In the genomic region with DNA sequence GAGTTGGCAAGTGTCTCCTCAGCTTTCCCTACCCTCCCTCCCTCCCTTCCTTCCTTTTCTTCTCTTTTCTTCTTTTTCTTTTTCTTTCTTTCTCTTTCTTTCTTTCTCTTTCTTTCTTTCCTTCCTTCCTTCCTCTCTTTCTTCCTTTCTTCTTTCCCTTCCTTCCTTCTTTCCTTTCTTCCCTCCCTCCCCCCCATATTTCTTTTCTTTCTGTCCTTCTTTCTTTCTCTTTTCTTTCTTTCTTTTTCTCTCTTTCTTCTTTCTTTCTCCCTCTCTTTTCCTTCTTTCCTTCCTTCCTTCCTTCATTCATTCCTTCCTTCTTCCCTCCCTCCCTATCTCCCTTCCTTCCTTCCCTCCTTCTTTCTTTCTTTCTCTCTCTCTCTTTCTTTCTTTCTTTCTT, we compare ENCODE assay signal across 26 cellular contexts. TPM values are rescaled to one million over a fixed set of nuclear protein-coding genes. Genes with fewer than 3 reads are reported as not detected.
DNase-seq lines count a peak whose midpoint lies in the region; ATAC-seq, FAIRE-seq and TF ChIP-seq lines count a peak whose summit lies in the region.
"Had no signal": no experiment of that assay in that cellular context is flagged by ENCODE, and none has a peak within 500 bp of the region (broad histone marks: within the 10 kb centered on the region; RNA-seq: fewer than 3 reads in every experiment).

No MANE protein-coding gene starts in this region.

- H3K4me3 Mint-ChIP-seq in stimulated activated naive CD8-positive, alpha-beta T cell treated with anti-CD3 and anti-CD28 coated beads, Interleukin-15, Interleukin-2, amounts not matched to agents 100 ng/mL and 50 ng/mL, for 24 hours: no peak overlapping the region
- no peak overlapping the region for H3K4me3 Mint-ChIP-seq in stimulated activated naive CD8-positive, alpha-beta T cell treated with anti-CD3 and anti-CD28 coated beads, Interleukin-15, amount 100 ng/mL, for 72 hours
- H3K4me3 Mint-ChIP-seq in central memory CD8-positive, alpha-beta T cell: no peak overlapping the region
- no peak overlapping the region for H3K4me3 Mint-ChIP-seq in stimulated activated effector memory CD8-positive, alpha-beta T cell treated with anti-CD3 and anti-CD28 coated beads, Interleukin-12 subunit alpha, Interleukin-12 subunit beta, amount 100 ng/mL, for 72 hours
- H3K4me3 Mint-ChIP-seq: CD4-positive, alpha-beta T cell; CD8-positive, alpha-beta T cell had no signal

- H3K27me3 Mint-ChIP-seq in stimulated activated naive CD8-positive, alpha-beta T cell treated with anti-CD3 and anti-CD28 coated beads, Interleukin-15, Interleukin-2, amounts not matched to agents 100 ng/mL and 50 ng/mL, for 24 hours: no peaks in the 10 kb centered on the region
- no peaks in the 10 kb centered on the region for H3K27me3 Mint-ChIP-seq in stimulated activated naive CD8-positive, alpha-beta T cell treated with anti-CD3 and anti-CD28 coated beads, Interleukin-15, amount 100 ng/mL, for 72 hours
- H3K27me3 Mint-ChIP-seq in central memory CD8-positive, alpha-beta T cell: no peaks in the 10 kb centered on the region
- H3K27me3 Mint-ChIP-seq: CD4-positive, alpha-beta T cell had no signal

- no peak overlapping the region for H3K9ac ChIP-seq in kidney (ENCODE audit: low read length in 2 of 2)
- H3K9ac ChIP-seq: BLaER1 treated with 17β-estradiol and CSF1 and Interleukin-3, amounts not matched to agents 10 nM and 100 nM had no signal

- ATAC-seq in stimulated activated naive CD8-positive, alpha-beta T cell treated with anti-CD3 and anti-CD28 coated beads, Interleukin-15, amount 100 ng/mL, for 72 hours: no peak
- no peak for ATAC-seq in central memory CD8-positive, alpha-beta T cell (replicated peaks; ENCODE audit: extremely low read depth, poor library complexity, severe bottlenecking)
- no peak for ATAC-seq in stimulated activated effector memory CD8-positive, alpha-beta T cell treated with anti-CD3 and anti-CD28 coated beads, Interleukin-12 subunit alpha, Interleukin-12 subunit beta, amount 100 ng/mL, for 72 hours
- ATAC-seq in GM21367 (IDR thresholded peaks at IDR 0.05; ENCODE audit: unreplicated experiment): no peak
- ATAC-seq in mucosa of descending colon: no peak
- ATAC-seq: CD8-positive, alpha-beta T cell had no signal

- H3K4me3 ChIP-seq in HEK293 (ENCODE audit: low read depth, low read length): no peak overlapping the region
- no peak overlapping the region for H3K4me3 ChIP-seq in mucosa of descending colon
- no peak overlapping the region for H3K4me3 ChIP-seq in kidney (ENCODE audit: low read length in 2 of 2)
- H3K4me3 ChIP-seq: BLaER1 treated with 17β-estradiol and CSF1 and Interleukin-3, amounts not matched to agents 10 nM and 100 nM had no signal

- no peak overlapping the region for H3K27ac ChIP-seq in HEK293 (ENCODE audit: extremely low read depth, low read depth, low read length)
- H3K27ac ChIP-seq in kidney (ENCODE audit: low read depth in 2 of 2, low read length in 2 of 2): no peak overlapping the region
- H3K27ac ChIP-seq: BLaER1 treated with 17β-estradiol and CSF1 and Interleukin-3, amounts not matched to agents 10 nM and 100 nM; C4-2B had no signal

- intact Hi-C loops in mucosa of descending colon (cut with DNase I, micrococcal nuclease): no loop called here
- intact Hi-C loops in kidney (cut with DNase I): no loop called here

- DNase-seq in stimulated activated naive CD8-positive, alpha-beta T cell treated with anti-CD3 and anti-CD28 coated beads, Interleukin-15, amount 100 ng/mL, for 72 hours: no peak
- no peak for DNase-seq in central memory CD8-positive, alpha-beta T cell (ENCODE audit: low spot score in 2 of 2)
- DNase-seq in stimulated activated effector memory CD8-positive, alpha-beta T cell treated with anti-CD3 and anti-CD28 coated beads, Interleukin-12 subunit alpha, Interleukin-12 subunit beta, amount 100 ng/mL, for 72 hours (ENCODE audit: low spot score in 2 of 2): no peak
- DNase-seq in mucosa of descending colon: no peak
- no peak for DNase-seq in kidney
- DNase-seq: 8988T; ACHN; Caco-2; Calu3; CD4-positive, alpha-beta T cell; CD8-positive, alpha-beta T cell; DMS79 treated with DMSO at 0.1 percent for 48 hours; GF-D8 had no signal

- peaks cover 12% of the 10 kb centered on the region for H3K9me3 Mint-ChIP-seq in stimulated activated naive CD8-positive, alpha-beta T cell treated with anti-CD3 and anti-CD28 coated beads, Interleukin-15, Interleukin-2, amounts not matched to agents 100 ng/mL and 50 ng/mL, for 24 hours
- peaks cover 14 to 19% of the 10 kb centered on the region in 2 donors for H3K9me3 Mint-ChIP-seq in stimulated activated naive CD8-positive, alpha-beta T cell treated with anti-CD3 and anti-CD28 coated beads, Interleukin-15, amount 100 ng/mL, for 72 hours
- peaks cover 12% of the 10 kb centered on the region for H3K9me3 Mint-ChIP-seq in central memory CD8-positive, alpha-beta T cell
- H3K9me3 Mint-ChIP-seq in stimulated activated effector memory CD8-positive, alpha-beta T cell treated with anti-CD3 and anti-CD28 coated beads, Interleukin-12 subunit alpha, Interleukin-12 subunit beta, amount 100 ng/mL, for 72 hours: peaks cover 10% of the 10 kb centered on the region

- no peak for FAIRE-seq in kidney (lab: Jason Lieb, UNC)
- FAIRE-seq: A204.1, D721Med, G401.6, GM12891, GM19239 had no signal

- peak overlapping the region; percentile 9 for H3K27ac Mint-ChIP-seq in stimulated activated naive CD8-positive, alpha-beta T cell treated with anti-CD3 and anti-CD28 coated beads, Interleukin-15, Interleukin-2, amounts not matched to agents 100 ng/mL and 50 ng/mL, for 24 hours
- no peak overlapping the region for H3K27ac Mint-ChIP-seq in stimulated activated naive CD8-positive, alpha-beta T cell treated with anti-CD3 and anti-CD28 coated beads, Interleukin-15, amount 100 ng/mL, for 72 hours
- peak overlapping the region; percentile 68 for H3K27ac Mint-ChIP-seq in central memory CD8-positive, alpha-beta T cell (ENCODE audit: low read depth)
- H3K27ac Mint-ChIP-seq in stimulated activated effector memory CD8-positive, alpha-beta T cell treated with anti-CD3 and anti-CD28 coated beads, Interleukin-12 subunit alpha, Interleukin-12 subunit beta, amount 100 ng/mL, for 72 hours: peak overlapping the region; percentile 21
- H3K27ac Mint-ChIP-seq: CD4-positive, alpha-beta T cell; CD8-positive, alpha-beta T cell had no signal

- CTCF ChIA-PET in HEK293 (lab: Yijun Ruan, JAX): interaction anchor here (0.7 to 1.3 kb wide), 2 partner anchors 10 to 1111 kb away, joined by 4 read pairs; no protein-coding TSS in a partner anchor

- H3K9me3 ChIP-seq in HEK293 (ENCODE audit: control insufficient read depth, insufficient read depth, low read depth, low read length) (no peaks in the 10 kb centered on the region), mucosa of descending colon (peaks cover 11% of the 10 kb centered on the region), kidney (ENCODE audit: control insufficient read depth in 1 of 2, low read length in 2 of 2) (peaks cover 0 to 3% of the 10 kb centered on the region in 2 donors)
- H3K9me3 ChIP-seq: Caco-2 had no signal

- H3K4me1 ChIP-seq in HEK293 (ENCODE audit: control insufficient read depth, insufficient read depth, low read length): no peaks in the 10 kb centered on the region
- H3K4me1 ChIP-seq in mucosa of descending colon (ENCODE audit: low read depth): peaks cover 3% of the 10 kb centered on the region
- no peaks in the 10 kb centered on the region for H3K4me1 ChIP-seq in kidney (ENCODE audit: control insufficient read depth in 1 of 2, insufficient read depth in 1 of 2, low read depth in 1 of 2, low read length in 2 of 2)
- H3K4me1 ChIP-seq: Caco-2 had no signal

- no peaks in the 10 kb centered on the region for H3K4me1 Mint-ChIP-seq in stimulated activated naive CD8-positive, alpha-beta T cell treated with anti-CD3 and anti-CD28 coated beads, Interleukin-15, Interleukin-2, amounts not matched to agents 100 ng/mL and 50 ng/mL, for 24 hours (ENCODE audit: low read depth)
- peaks cover 7% of the 10 kb centered on the region for H3K4me1 Mint-ChIP-seq in stimulated activated naive CD8-positive, alpha-beta T cell treated with anti-CD3 and anti-CD28 coated beads, Interleukin-15, amount 100 ng/mL, for 72 hours
- H3K4me1 Mint-ChIP-seq in central memory CD8-positive, alpha-beta T cell: peaks cover 7% of the 10 kb centered on the region
- no peaks in the 10 kb centered on the region for H3K4me1 Mint-ChIP-seq in stimulated activated effector memory CD8-positive, alpha-beta T cell treated with anti-CD3 and anti-CD28 coated beads, Interleukin-12 subunit alpha, Interleukin-12 subunit beta, amount 100 ng/mL, for 72 hours

- TF ChIP-seq CTCF in HEK293 (tag by site-specific recombination; IDR thresholded peaks at IDR 0.05) (no peak), mucosa of descending colon (IDR thresholded peaks at IDR 0.05) (no peak), kidney (IDR thresholded peaks at IDR 0.05; ENCODE audit: borderline replicate concordance, extremely low read depth, insufficient read depth) (no peak)

- peaks cover 9% of the 10 kb centered on the region for H3K36me3 Mint-ChIP-seq in stimulated activated naive CD8-positive, alpha-beta T cell treated with anti-CD3 and anti-CD28 coated beads, Interleukin-15, Interleukin-2, amounts not matched to agents 100 ng/mL and 50 ng/mL, for 24 hours (ENCODE audit: low read depth)
- H3K36me3 Mint-ChIP-seq in central memory CD8-positive, alpha-beta T cell (ENCODE audit: insufficient read depth): peaks cover 8% of the 10 kb centered on the region
- H3K36me3 Mint-ChIP-seq in stimulated activated effector memory CD8-positive, alpha-beta T cell treated with anti-CD3 and anti-CD28 coated beads, Interleukin-12 subunit alpha, Interleukin-12 subunit beta, amount 100 ng/mL, for 72 hours: peaks cover 4% of the 10 kb centered on the region

- POLR2A ChIA-PET in HEK293 (lab: Yijun Ruan, JAX): no interaction called here

- H3K36me3 ChIP-seq in HEK293 (ENCODE audit: control insufficient read depth in 2 of 2, insufficient read depth in 1 of 2, low read length in 2 of 2): no peaks in the 10 kb centered on the region
- H3K36me3 ChIP-seq in mucosa of descending colon (ENCODE audit: low read depth): no peaks in the 10 kb centered on the region
- H3K36me3 ChIP-seq in kidney (ENCODE audit: control insufficient read depth in 1 of 2, insufficient read depth in 2 of 2, low read length in 2 of 2): no peaks in the 10 kb centered on the region

TF ChIP-seq in HEK293, 187 proteins besides CTCF, POLR2A, EP300 and RAD21 (continues in another document):
- peak; percentile 85 for TF ChIP-seq ZNF366 (tag by site-specific recombination; conservative IDR thresholded peaks at IDR 0.05)
- no peak for TF ChIP-seq ZNF426 (tag by site-specific recombination; IDR thresholded peaks at IDR 0.05)
- TF ChIP-seq ZNF23 (tag by site-specific recombination; IDR thresholded peaks at IDR 0.05; ENCODE audit: borderline replicate concordance): no peak
- no peak for TF ChIP-seq ZNF223 (tag by site-specific recombination; IDR thresholded peaks at IDR 0.05)
- TF ChIP-seq ZNF114 (tag by site-specific recombination; IDR thresholded peaks at IDR 0.05): no peak
- TF ChIP-seq ZBTB8A (tag by site-specific recombination; IDR thresholded peaks at IDR 0.05): no peak

RNA-seq across cellular contexts. Expression of a gene that starts 18.6 kb away (rescaled TPM):
- 100 to 1,000 TPM in 1 of 3 donors, 10 to 100 TPM in 2; 51.6 to 122 (median 70.8) TPM for total RNA-seq in mucosa of descending colon
- total RNA-seq in kidney: 16.5 TPM
- polyA plus RNA-seq in kidney (ENCODE audit: insufficient read depth, low read depth, low replicate concordance): 9.6 TPM
- total RNA-seq: A673 had no signal
- polyA plus RNA-seq: AG04450, BJ had no signal

RNA-seq across cellular contexts. Expression of a gene that starts 55.4 kb away (rescaled TPM):
- total RNA-seq in mucosa of descending colon (1 to 10 TPM; 6.4 to 8.7 (median 7.2) TPM), kidney (7.1 TPM)
- polyA plus RNA-seq in kidney (ENCODE audit: insufficient read depth, low read depth, low replicate concordance): 7.2 TPM
- total RNA-seq: CD4-positive, alpha-beta T cell; CD8-positive, alpha-beta T cell had no signal

Comparison
In these comparisons a context has a peak if more than half of its experiments do, and no peak if none do; other contexts are left out.
1. H3K27ac Mint-ChIP-seq: peak in stimulated activated naive CD8-positive, alpha-beta T cell treated with anti-CD3 and anti-CD28 coated beads, Interleukin-15, Interleukin-2, amounts not matched to agents 100 ng/mL and 50 ng/mL, for 24 hours (single experiment), central memory CD8-positive, alpha-beta T cell (single experiment) and stimulated activated effector memory CD8-positive, alpha-beta T cell treated with anti-CD3 and anti-CD28 coated beads, Interleukin-12 subunit alpha, Interleukin-12 subunit beta, amount 100 ng/mL, for 72 hours (single experiment); none in stimulated activated naive CD8-positive, alpha-beta T cell treated with anti-CD3 and anti-CD28 coated beads, Interleukin-15, amount 100 ng/mL, for 72 hours (0 of 2).